16 cellular contexts compared by ENCODE assay signal in genomic region chr12:43551271-43551970, GRCh38. TPM values are rescaled to one million over a fixed set of nuclear protein-coding genes. Genes with fewer than 3 reads are reported as not detected.
DNase-seq lines count a peak whose midpoint lies in the region; ATAC-seq and TF ChIP-seq lines count a peak whose summit lies in the region.
"Had no signal": no experiment of that assay in that cellular context is flagged by ENCODE, and none has a peak within 500 bp of the region (broad histone marks: within the 10 kb centered on the region; RNA-seq: fewer than 3 reads in every experiment).

No MANE protein-coding gene starts in this region.

- no peak overlapping the region for H2AK5ac ChIP-seq in mesenchymal stem cell (ENCODE audit: low read length, severe bottlenecking)

- DNase-seq in mammary epithelial cell (peak; percentile 8), breast epithelium (ENCODE audit: low spot score in 2 of 2) (no peak), coronary artery (ENCODE audit: low spot score) (no peak), mesenchymal stem cell (peak; percentile 6), type B pancreatic cell (ENCODE audit: extremely low spot score, unreplicated experiment) (peak; percentile 73), G401 (ENCODE audit: low spot score) (no peak), NK-92 (lab: John Stamatoyannopoulos, UW; ENCODE audit: unreplicated experiment) (no peak)
- DNase-seq: ACHN; naive thymus-derived CD8-positive, alpha-beta T cell; NCI-H1092; NCI-H774; SW 1271 had no signal

- H3K4me1 ChIP-seq in mammary epithelial cell (ENCODE audit: insufficient read depth, low read length) (peaks cover 10% of the 10 kb centered on the region), breast epithelium (no peaks in the 10 kb centered on the region), mesenchymal stem cell (ENCODE audit: control insufficient read depth, insufficient read depth, low read depth, low read length) (peaks cover 16% of the 10 kb centered on the region)

- H3K4me3 Mint-ChIP-seq in type B pancreatic cell, result peak overlapping the region; percentile 94
- H3K4me3 Mint-ChIP-seq: naive thymus-derived CD8-positive, alpha-beta T cell had no signal

- H3K4me1 Mint-ChIP-seq in type B pancreatic cell (ENCODE audit: unreplicated experiment), result peaks cover 5% of the 10 kb centered on the region

- H3K9me3 ChIP-seq in mammary epithelial cell (replicated peaks; ENCODE audit: insufficient read depth, low read length) (no peaks in the 10 kb centered on the region), breast epithelium (peaks cover 0 to 22% of the 10 kb centered on the region in 2 donors), mesenchymal stem cell (ENCODE audit: control insufficient read depth, low read length) (peaks cover 19% of the 10 kb centered on the region)

- H3K36me3 ChIP-seq in mammary epithelial cell (ENCODE audit: insufficient read depth, low read length) (no peaks in the 10 kb centered on the region), breast epithelium (no peaks in the 10 kb centered on the region), mesenchymal stem cell (ENCODE audit: control insufficient read depth in 1 of 2, insufficient read depth in 2 of 2, low read depth in 1 of 2, low read length in 2 of 2) (no peaks in the 10 kb centered on the region)

- in situ Hi-C loops in mammary epithelial cell (cut with MboI; ENCODE audit: low sequenced_read_pairs in 2 of 2) (no loop called here), G401 (cut with HindIII; ENCODE audit: low sequenced_read_pairs) (no loop called here)

- H3K27me3 ChIP-seq in mammary epithelial cell (ENCODE audit: insufficient read depth, low read length), result peaks cover 31% of the 10 kb centered on the region
- peaks cover 0 to 29% of the 10 kb centered on the region in 2 donors for H3K27me3 ChIP-seq in breast epithelium
- H3K27me3 ChIP-seq in mesenchymal stem cell (ENCODE audit: control insufficient read depth in 1 of 2, insufficient read depth in 1 of 2, low read length in 2 of 2), result peaks cover 31 to 38% of the 10 kb centered on the region in 2 experiments

- H4K8ac ChIP-seq in mesenchymal stem cell (ENCODE audit: low read length), result peak overlapping the region; percentile 41

- H2BK12ac ChIP-seq in mesenchymal stem cell (ENCODE audit: low read length in 2 of 2), result no peak overlapping the region

- no peak overlapping the region for H2BK120ac ChIP-seq in mesenchymal stem cell (ENCODE audit: low read depth, low read length)

- no peak overlapping the region for H4K91ac ChIP-seq in mesenchymal stem cell (ENCODE audit: low read length)

- H2BK5ac ChIP-seq in mesenchymal stem cell (ENCODE audit: low read depth, low read length, poor library complexity, severe bottlenecking), result no peak overlapping the region

- H3K36me3 Mint-ChIP-seq in type B pancreatic cell, result peaks cover 9% of the 10 kb centered on the region

- intact Hi-C loops in mammary epithelial cell (cut with micrococcal nuclease), result no loop called here
- intact Hi-C loops in breast epithelium (cut with DNase I; ENCODE audit: low total_unique reads), result no loop called here

- no peaks in the 10 kb centered on the region for H3K79me1 ChIP-seq in mesenchymal stem cell (replicated peaks; ENCODE audit: low read length, poor library complexity, severe bottlenecking)

- no peak overlapping the region for H3K4me3 ChIP-seq in mammary epithelial cell (replicated peaks in 1 of 3; ENCODE audit: insufficient read depth in 1 of 3, low read depth in 2 of 3, low read length in 3 of 3)
- peak overlapping the region in 1 of 3 donors; percentile 15 for H3K4me3 ChIP-seq in breast epithelium
- H3K4me3 ChIP-seq in coronary artery, result peak overlapping the region; percentile 30
- peak overlapping the region; percentile 35 to 49 for H3K4me3 ChIP-seq in mesenchymal stem cell (ENCODE audit: insufficient read depth in 1 of 2, low read depth in 1 of 2, low read length in 2 of 2)

- no peaks in the 10 kb centered on the region for H4K20me1 ChIP-seq in mammary epithelial cell (ENCODE audit: insufficient read depth, low read length)

- CTCF ChIA-PET in mammary epithelial cell (lab: Charles Lee; ENCODE audit: low non-redundant PET), result no interaction called here

- peaks cover 5% of the 10 kb centered on the region for H3K9me3 Mint-ChIP-seq in type B pancreatic cell

- TF ChIP-seq POLR2A in breast epithelium (IDR thresholded peaks at IDR 0.05), result no peak

- H3K79me2 ChIP-seq in mammary epithelial cell (ENCODE audit: insufficient read depth, low read length), result no peaks in the 10 kb centered on the region

- H2BK15ac ChIP-seq in mesenchymal stem cell (ENCODE audit: low read depth, poor library complexity, severe bottlenecking), result no peak overlapping the region

- H3K4ac ChIP-seq in mesenchymal stem cell (ENCODE audit: low read depth in 1 of 2, low read length in 2 of 2), result no peak overlapping the region

- H3K14ac ChIP-seq in mesenchymal stem cell (ENCODE audit: low read length in 2 of 2), result no peak overlapping the region

- BruUV-seq in mammary epithelial cell (replicated peaks; lab: Mats Ljungman, UMichigan), result no TSS peak

- ATAC-seq in GM18873 (IDR thresholded peaks at IDR 0.05; ENCODE audit: low FRiP score, unreplicated experiment), result no peak
- ATAC-seq: activated naive CD4-positive, alpha-beta T cell treated with anti-CD3 and anti-CD28 coated beads, Interleukin-2, amount 50 U/mL, for 72 hours; naive thymus-derived CD8-positive, alpha-beta T cell had no signal

- H3K18ac ChIP-seq in mesenchymal stem cell (ENCODE audit: low read depth in 1 of 2, low read length in 2 of 2), result no peak overlapping the region

- H3K27me3 Mint-ChIP-seq in type B pancreatic cell, result peaks cover 61% of the 10 kb centered on the region

- TF ChIP-seq CTCF in mammary epithelial cell (conservative IDR thresholded peaks at IDR 0.05 in 1 of 2, IDR thresholded peaks at IDR 0.05 in 1 of 2; ENCODE audit: extremely low read depth in 1 of 2, insufficient read depth in 1 of 2, low read depth in 1 of 2, low read length in 2 of 2) (no peak), breast epithelium (IDR thresholded peaks at IDR 0.05) (no peak), coronary artery (IDR thresholded peaks at IDR 0.05) (no peak), type B pancreatic cell (conservative IDR thresholded peaks at IDR 0.05) (no peak)

- H3K4me2 ChIP-seq in mammary epithelial cell (ENCODE audit: insufficient read depth, low read depth, low read length) (peak overlapping the region; percentile 67), mesenchymal stem cell (ENCODE audit: low read length, poor library complexity, severe bottlenecking) (peak overlapping the region; percentile 79)

- H2AFZ ChIP-seq in mammary epithelial cell (ENCODE audit: low read depth, low read length), result no peak overlapping the region
- H2AFZ ChIP-seq in mesenchymal stem cell (ENCODE audit: low read depth, low read length), result peak overlapping the region; percentile 20

- 11% methylated on average over 7 of the region's 48 CpGs for WGBS in mammary epithelial cell (ENCODE audit: low coverage, missing lambda C conversion rate)
- 1% methylated on average over 43 of the region's 48 CpGs for WGBS in mesenchymal stem cell

- H3K9ac ChIP-seq in mammary epithelial cell (ENCODE audit: insufficient read depth, low read length), result no peak overlapping the region
- H3K9ac ChIP-seq in mesenchymal stem cell (ENCODE audit: low read length), result no peak overlapping the region

- dilution Hi-C loops in mammary epithelial cell (cut with HindIII; ENCODE audit: low sequenced_read_pairs), result no loop called here

- H3K27ac Mint-ChIP-seq in type B pancreatic cell, result no peak overlapping the region
- H3K27ac Mint-ChIP-seq: activated naive CD4-positive, alpha-beta T cell treated with anti-CD3 and anti-CD28 coated beads, Interleukin-2, amount 50 U/mL, for 72 hours had no signal

- peak overlapping the region in 1 of 2 experiments; percentile 24 for H3K23ac ChIP-seq in mesenchymal stem cell (ENCODE audit: low read length in 2 of 2)

- H3K27ac ChIP-seq in mammary epithelial cell (ENCODE audit: insufficient read depth, low read depth, low read length) (no peak overlapping the region), breast epithelium (no peak overlapping the region), coronary artery (no peak overlapping the region), mesenchymal stem cell (ENCODE audit: low read length, poor library complexity, severe bottlenecking) (no peak overlapping the region)

RNA-seq across cellular contexts. Expression of gene ADAMTS20, which starts 0.6 kb away (rescaled TPM):
- total RNA-seq in mammary epithelial cell (not detected), breast epithelium (not detected), type B pancreatic cell (ENCODE audit: low replicate concordance) (1.2 and 3.1 TPM in 2 replicates)
- not detected for polyA plus RNA-seq in mammary epithelial cell
- not detected for polyA minus RNA-seq in mammary epithelial cell
- not detected for polyA plus RNA-seq in mesenchymal stem cell (2013, experiment 1 of 2)
- polyA plus RNA-seq in mesenchymal stem cell (2013, experiment 2 of 2), result 0.01 TPM
- 0.86 and 1.1 TPM in 2 replicates for total RNA-seq in G401 (2014; rRNA removed; shearing (Covaris generic))
- total RNA-seq: activated CD8-positive, alpha-beta memory T cell treated with anti-CD3 and anti-CD28 coated beads for 36 hours; activated naive CD4-positive, alpha-beta T cell treated with anti-CD3 and anti-CD28 coated beads, Interleukin-2, amount 50 U/mL, for 72 hours; naive thymus-derived CD8-positive, alpha-beta T cell; subcutaneous adipose tissue had no signal
- polyA plus RNA-seq: naive thymus-derived CD8-positive, alpha-beta T cell had no signal

Comparison
In these comparisons a context has a peak if more than half of its experiments do, and no peak if none do; other contexts are left out.
1. DNase-seq: peak in mammary epithelial cell (single experiment), mesenchymal stem cell (single experiment) and type B pancreatic cell (single experiment); none in breast epithelium (0 of 2), coronary artery (single experiment), G401 (single experiment) and NK-92 (single experiment).
2. H3K4me3 ChIP-seq: peak in coronary artery (single experiment) and mesenchymal stem cell (2 of 2); none in mammary epithelial cell (0 of 3).